Comparison of ENCODE assay signal across 18 cellular contexts in genomic region chr13:26423634-26424033, GRCh38.
DNase-seq lines count a peak whose midpoint lies in the region; ATAC-seq, FAIRE-seq and TF ChIP-seq lines count a peak whose summit lies in the region.
"Had no signal": no experiment of that assay in that cellular context is flagged by ENCODE, and none has a peak within 500 bp of the region (broad histone marks: within the 10 kb centered on the region; RNA-seq: fewer than 3 reads in every experiment).

No MANE protein-coding gene starts in this region.

- H2AFZ ChIP-seq in HepG2 (ENCODE audit: low read length) = no peak overlapping the region

- WGBS in liver = 48% methylated on average over 3 of the region's 3 CpGs
- WGBS in HepG2 (ENCODE audit: low lambda C conversion rate) = 36% methylated on average over 3 of the region's 3 CpGs
- WGBS in prostate gland = 45% methylated on average over 3 of the region's 3 CpGs

- no peak for FAIRE-seq in HepG2 (lab: Jason Lieb, UNC)
- FAIRE-seq: A549, D721Med had no signal

- no peak for TF ChIP-seq POLR2A in HepG2 (IDR thresholded peaks at IDR 0.05; ENCODE audit: insufficient read depth in 1 of 2, low read depth in 2 of 2, low read length in 2 of 2)
- no peak for TF ChIP-seq POLR2A in prostate gland (IDR thresholded peaks at IDR 0.05)

- no peak overlapping the region for H3K4me2 ChIP-seq in HepG2 (ENCODE audit: low read depth, low read length)
- H3K4me2 ChIP-seq: A549 had no signal

- H3K27me3 ChIP-seq in liver (ENCODE audit: control insufficient read depth in 4 of 4, insufficient read depth in 4 of 4, low read length in 3 of 4) (peaks cover 0 to 4% (median 0%) of the 10 kb centered on the region in 4 donors), HepG2 (ENCODE audit: control insufficient read depth in 1 of 2, insufficient read depth in 2 of 2, low read length in 2 of 2) (no peaks in the 10 kb centered on the region), prostate gland (replicated peaks; ENCODE audit: insufficient read depth) (no peaks in the 10 kb centered on the region)
- H3K27me3 ChIP-seq: breast epithelium, tibial nerve had no signal

- H3K4me3 ChIP-seq in liver (ENCODE audit: low read depth in 1 of 3, low read length in 3 of 3) (no peak overlapping the region), HepG2 (replicated peaks in 1 of 3; ENCODE audit: insufficient read depth in 1 of 3, low read depth in 2 of 3, low read length in 3 of 3) (no peak overlapping the region), prostate gland (no peak overlapping the region)
- H3K4me3 ChIP-seq: A549, breast epithelium, skin epidermis, tibial nerve had no signal

- H3K79me2 ChIP-seq in HepG2 (ENCODE audit: insufficient read depth, low read length) = no peaks in the 10 kb centered on the region

- CTCF ChIA-PET in HepG2 (lab: Yijun Ruan, JAX; ENCODE audit: low intra/inter-chr PET ratio, low total read pairs) = no interaction called here

- no peak overlapping the region for H3K27ac ChIP-seq in liver (ENCODE audit: low read depth in 1 of 2, low read length in 2 of 2)
- no peak overlapping the region for H3K27ac ChIP-seq in HepG2 (ENCODE audit: extremely low read length, insufficient read depth, low read length)
- H3K27ac ChIP-seq in prostate gland = peak overlapping the region; percentile 10 to 36
- H3K27ac ChIP-seq: A549, breast epithelium, tibial nerve had no signal

- H4K20me1 ChIP-seq in HepG2 (ENCODE audit: insufficient read depth, low read length) = no peaks in the 10 kb centered on the region

- H3K4me1 ChIP-seq in liver (ENCODE audit: control insufficient read depth in 4 of 4, insufficient read depth in 4 of 4, low read length in 3 of 4) (peaks cover 0 to 5% (median 0%) of the 10 kb centered on the region in 4 donors), HepG2 (ENCODE audit: insufficient read depth, low read length) (peaks cover 12% of the 10 kb centered on the region), prostate gland (replicated peaks) (no peaks in the 10 kb centered on the region)
- H3K4me1 ChIP-seq: A549, breast epithelium, tibial nerve had no signal

- POLR2A ChIA-PET in HepG2 (lab: Yijun Ruan, JAX) = no interaction called here

- H3K9ac ChIP-seq in liver (ENCODE audit: low read depth in 1 of 2, low read length in 2 of 2) (no peak overlapping the region), HepG2 (ENCODE audit: insufficient read depth, low read depth, low read length) (no peak overlapping the region)

- no peaks in the 10 kb centered on the region for H3K36me3 ChIP-seq in liver (ENCODE audit: control insufficient read depth in 4 of 4, insufficient read depth in 3 of 4, low read depth in 1 of 4, low read length in 3 of 4)
- H3K36me3 ChIP-seq in HepG2 (replicated peaks in 1 of 2; ENCODE audit: control insufficient read depth in 1 of 2, insufficient read depth in 2 of 2, low read length in 2 of 2) = no peaks in the 10 kb centered on the region
- H3K36me3 ChIP-seq in prostate gland = no peaks in the 10 kb centered on the region
- H3K36me3 ChIP-seq: breast epithelium, tibial nerve had no signal

- DNase-seq in HepG2 (ENCODE audit: low spot score) (no peak), left cardiac atrium (peak; percentile 44), prostate gland (ENCODE audit: low spot score) (no peak), SIG-M5 (lab: John Stamatoyannopoulos, UW) (no peak), CD1c-positive myeloid dendritic cell (ENCODE audit: extremely low spot score) (no peak), T1000 (lab: John Stamatoyannopoulos, UW) (no peak)
- DNase-seq: activated CD4-positive, alpha-beta T cell treated with anti-CD3 and anti-CD28 coated beads for 48 hours; KG1; NCI-H187 treated with DMSO at 0.1 percent for 48 hours; T-cell had no signal

- TF ChIP-seq EP300 in HepG2 (IDR thresholded peaks at IDR 0.05; ENCODE audit: low read depth in 2 of 2, low read length in 2 of 2) (no peak), HepG2 (CRISPR knock-in tag; IDR thresholded peaks at IDR 0.05; ENCODE audit: borderline replicate concordance) (no peak)

- H3K9me3 ChIP-seq in liver (ENCODE audit: control insufficient read depth in 4 of 4, low read length in 3 of 4) = no peaks in the 10 kb centered on the region
- H3K9me3 ChIP-seq in HepG2 (ENCODE audit: low read length) = no peaks in the 10 kb centered on the region
- no peaks in the 10 kb centered on the region for H3K9me3 ChIP-seq in prostate gland
- H3K9me3 ChIP-seq: A549, breast epithelium, tibial nerve had no signal

- TF ChIP-seq RAD21 in liver (IDR thresholded peaks at IDR 0.05) = no peak
- no peak for TF ChIP-seq RAD21 in HepG2 (CRISPR knock-in tag; IDR thresholded peaks at IDR 0.05)

- in situ Hi-C loops in HepG2 (cut with HindIII; ENCODE audit: extremely low pct_ligation_motif_present, low pct_unique_long_range_greater_than_20kb) = no loop called here

- ATAC-seq in HepG2 (no peak), left cardiac atrium (peak; percentile 78 to 80), GM21367 (IDR thresholded peaks at IDR 0.05; ENCODE audit: unreplicated experiment) (no peak)
- ATAC-seq: A549; activated T-helper 17 cell treated with anti-CD3 and anti-CD28 coated beads, Interleukin-2, amount 50 U/mL, for 72 hours; T-cell had no signal

- no TSS peak for BruUV-seq in HepG2 (replicated peaks; lab: Mats Ljungman, UMichigan)

- TF ChIP-seq CTCF in liver (IDR thresholded peaks at IDR 0.05; ENCODE audit: low read depth, low read length, missing input control) (no peak), HepG2 (CRISPR knock-in tag; IDR thresholded peaks at IDR 0.05) (no peak), prostate gland (IDR thresholded peaks at IDR 0.05) (no peak)

- intact Hi-C loops in HepG2 (cut with micrococcal nuclease; ENCODE audit: unreplicated experiment) (no loop called here), left cardiac atrium (cut with DNase I) (no loop called here), prostate gland (cut with DNase I) (loop anchor here (10.0 kb wide), 1 partner anchor 169 kb away; the partner anchor contains the start of gene CDK8)

TF ChIP-seq in liver, 16 proteins besides CTCF, POLR2A, EP300 and RAD21 (continues in another document):
- TF ChIP-seq REST (IDR thresholded peaks at IDR 0.05) = no peak
- TF ChIP-seq FOXA2 (IDR thresholded peaks at IDR 0.05) = no peak
- TF ChIP-seq TAF1 (conservative IDR thresholded peaks at IDR 0.05) = no peak

TF ChIP-seq in HepG2, 621 proteins besides CTCF, POLR2A, EP300 and RAD21:
- TF ChIP-seq ZEB1 (IDR thresholded peaks at IDR 0.05; ENCODE audit: insufficient replicate concordance, low read depth) (no peak), HNF4A (CRISPR knock-in tag; IDR thresholded peaks at IDR 0.05) (no peak), MIER3 (CRISPR knock-in tag; IDR thresholded peaks at IDR 0.05; ENCODE audit: borderline replicate concordance) (no peak), ZNF496 (CRISPR knock-in tag; IDR thresholded peaks at IDR 0.05; ENCODE audit: insufficient replicate concordance) (no peak), TBX2 (CRISPR knock-in tag; IDR thresholded peaks at IDR 0.05; ENCODE audit: borderline replicate concordance) (no peak), CCDC6 (CRISPR knock-in tag; IDR thresholded peaks at IDR 0.05) (no peak), NPAS2 (CRISPR knock-in tag; IDR thresholded peaks at IDR 0.05; ENCODE audit: borderline replicate concordance) (no peak), ZNF430 (CRISPR knock-in tag; IDR thresholded peaks at IDR 0.05) (no peak), ZNF354B (CRISPR knock-in tag; IDR thresholded peaks at IDR 0.05) (no peak), BCL6 (CRISPR knock-in tag; IDR thresholded peaks at IDR 0.05) (no peak), ZNF746 (CRISPR knock-in tag; IDR thresholded peaks at IDR 0.05) (no peak)

Comparison
In these comparisons a context has a peak if more than half of its experiments do, and no peak if none do; other contexts are left out.
1. H3K27ac ChIP-seq: peak in prostate gland (2 of 2); none in liver (0 of 2) and HepG2 (single experiment).
2. ATAC-seq: peak in left cardiac atrium (2 of 2); none in HepG2 (single experiment) and GM21367 (single experiment).